In the genomic region with DNA sequence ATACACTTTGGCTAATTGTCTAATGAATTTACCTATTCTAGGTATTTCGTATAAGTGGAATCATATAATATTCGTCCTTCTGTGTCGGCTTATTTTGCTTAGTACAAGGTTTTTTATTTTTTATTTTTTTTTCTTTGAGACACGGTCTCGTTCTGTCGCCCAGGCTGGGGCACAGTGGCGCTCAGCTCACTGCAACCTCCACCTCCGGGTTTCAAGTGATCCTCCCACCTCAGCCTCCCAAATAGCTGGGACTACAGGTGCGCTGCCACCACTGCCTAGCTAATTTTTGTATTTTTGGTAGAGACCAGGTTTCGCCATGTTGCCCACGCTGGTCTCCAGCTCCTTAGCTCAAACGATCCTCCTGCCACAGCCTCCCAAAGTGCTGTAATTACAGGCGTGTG, we compare ENCODE assay signal across 8 cellular contexts. TPM values are rescaled to one million over a fixed set of nuclear protein-coding genes. Genes with fewer than 3 reads are reported as not detected.
DNase-seq lines count a peak whose midpoint lies in the region; ATAC-seq and TF ChIP-seq lines count a peak whose summit lies in the region.

No MANE protein-coding gene starts in this region.

- CTCF ChIA-PET in activated CD4-positive, alpha-beta T cell treated with anti-CD3 and anti-CD28 coated beads for 36 hours (lab: Charles Lee) = interaction anchor here (0.7 to 2.4 kb wide), 7 partner anchors 9 to 213 kb away, joined by 3 to 9 read pairs (median 3); no protein-coding TSS in a partner anchor

- no peak for DNase-seq in activated CD4-positive, alpha-beta T cell treated with anti-CD3 and anti-CD28 coated beads for 36 hours
- no peak for DNase-seq in activated CD4-positive, alpha-beta T cell treated with anti-CD3 and anti-CD28 coated beads for 1 hour
- DNase-seq in right lobe of liver = no peak
- DNase-seq in NK-92 treated with Interleukin-12 subunit alpha and Interleukin-12 subunit beta, amount 100 ng/mL, for 24 hours (lab: John Stamatoyannopoulos, UW) = no peak
- no peak for DNase-seq in OCI-M1 (lab: John Stamatoyannopoulos, UW)

- ATAC-seq in activated CD4-positive, alpha-beta T cell treated with anti-CD3 and anti-CD28 coated beads for 36 hours = no peak
- ATAC-seq in right lobe of liver (no peak), GM21737 (IDR thresholded peaks at IDR 0.05; ENCODE audit: unreplicated experiment) (no peak)

- peak overlapping the region; percentile 100 for H3K27ac Mint-ChIP-seq in activated CD4-positive, alpha-beta T cell treated with anti-CD3 and anti-CD28 coated beads for 36 hours

- no peak for TF ChIP-seq POLR2A in right lobe of liver (IDR thresholded peaks at IDR 0.05)

- peaks cover 17% of the 10 kb centered on the region for H3K36me3 Mint-ChIP-seq in activated CD4-positive, alpha-beta T cell treated with anti-CD3 and anti-CD28 coated beads for 36 hours (ENCODE audit: low read depth)

- no peaks in the 10 kb centered on the region for H3K27me3 Mint-ChIP-seq in activated CD4-positive, alpha-beta T cell treated with anti-CD3 and anti-CD28 coated beads for 36 hours

- intact Hi-C loops in activated CD4-positive, alpha-beta T cell treated with anti-CD3 and anti-CD28 coated beads for 36 hours (cut with DNase I, micrococcal nuclease) = loop anchor here in 1 of 2 experiments (2.0 kb wide), 1 partner anchor 37 kb away; no protein-coding TSS in a partner anchor
- intact Hi-C loops in right lobe of liver (cut with DNase I) = no loop called here

- H3K27ac ChIP-seq in adipose tissue (ENCODE audit: low read depth, low read length) (peak overlapping the region; percentile 98), right lobe of liver (peak overlapping the region; percentile 98 to 100 (median 100)), thymus (ENCODE audit: low read depth) (peak overlapping the region; percentile 99)

- H3K27me3 ChIP-seq in right lobe of liver (no peaks in the 10 kb centered on the region), thymus (ENCODE audit: control insufficient read depth, insufficient read depth) (no peaks in the 10 kb centered on the region)

- POLR2A ChIA-PET in activated CD4-positive, alpha-beta T cell treated with anti-CD3 and anti-CD28 coated beads for 36 hours (lab: Charles Lee) = interaction anchor here (0.6 to 5.5 kb wide), 13 partner anchors 9 to 672 kb away, joined by 3 to 70 read pairs (median 5); a partner anchor contains a TSS

- no peaks in the 10 kb centered on the region for H3K9me3 Mint-ChIP-seq in activated CD4-positive, alpha-beta T cell treated with anti-CD3 and anti-CD28 coated beads for 36 hours (ENCODE audit: low read depth)

- 64 to 68% (median 66%) methylated on average over 13 of the region's 13 CpGs for WGBS in adipose tissue, 3 donors
- 48% methylated on average over 10 of the region's 13 CpGs for WGBS in right lobe of liver (ENCODE audit: insufficient coverage, low coverage, low lambda C conversion rate, missing lambda C conversion rate)
- WGBS in thymus = 73% methylated on average over 13 of the region's 13 CpGs

- H3K4me3 Mint-ChIP-seq in activated CD4-positive, alpha-beta T cell treated with anti-CD3 and anti-CD28 coated beads for 36 hours = peak overlapping the region; percentile 92

- H3K4me3 ChIP-seq in right lobe of liver (peak overlapping the region in 2 of 3 donors; percentile 58 to 66), thymus (ENCODE audit: low read length) (peak overlapping the region; percentile 57)

- H3K9me3 ChIP-seq in right lobe of liver = no peaks in the 10 kb centered on the region
- H3K9me3 ChIP-seq in thymus (ENCODE audit: control insufficient read depth) = no peaks in the 10 kb centered on the region

- H3K36me3 ChIP-seq in right lobe of liver (no peaks in the 10 kb centered on the region), thymus (ENCODE audit: control insufficient read depth, insufficient read depth) (no peaks in the 10 kb centered on the region)

- no peak for TF ChIP-seq CTCF in right lobe of liver (IDR thresholded peaks at IDR 0.05)

- H3K4me1 ChIP-seq in right lobe of liver = peaks cover 0 to 8% (median 0%) of the 10 kb centered on the region in 4 donors
- peaks cover 34% of the 10 kb centered on the region for H3K4me1 ChIP-seq in thymus (ENCODE audit: control insufficient read depth, insufficient read depth, low read length)

- peaks cover 76% of the 10 kb centered on the region for H3K4me1 Mint-ChIP-seq in activated CD4-positive, alpha-beta T cell treated with anti-CD3 and anti-CD28 coated beads for 36 hours

RNA-seq across cellular contexts. Expression of a gene that starts 38.2 kb away (rescaled TPM):
- total RNA-seq in activated CD4-positive, alpha-beta T cell treated with anti-CD3 and anti-CD28 coated beads for 36 hours = 100 to 1,000 TPM; 417 to 450 TPM
- polyA plus RNA-seq in adipose tissue (100 to 1,000 TPM; 233 to 396 (median 326) TPM), thymus (361 TPM)
- total RNA-seq in right lobe of liver = 100 to 1,000 TPM; 147 to 220 (median 178) TPM
